ENCODE assay signal across 8 cellular contexts in the genomic region with DNA sequence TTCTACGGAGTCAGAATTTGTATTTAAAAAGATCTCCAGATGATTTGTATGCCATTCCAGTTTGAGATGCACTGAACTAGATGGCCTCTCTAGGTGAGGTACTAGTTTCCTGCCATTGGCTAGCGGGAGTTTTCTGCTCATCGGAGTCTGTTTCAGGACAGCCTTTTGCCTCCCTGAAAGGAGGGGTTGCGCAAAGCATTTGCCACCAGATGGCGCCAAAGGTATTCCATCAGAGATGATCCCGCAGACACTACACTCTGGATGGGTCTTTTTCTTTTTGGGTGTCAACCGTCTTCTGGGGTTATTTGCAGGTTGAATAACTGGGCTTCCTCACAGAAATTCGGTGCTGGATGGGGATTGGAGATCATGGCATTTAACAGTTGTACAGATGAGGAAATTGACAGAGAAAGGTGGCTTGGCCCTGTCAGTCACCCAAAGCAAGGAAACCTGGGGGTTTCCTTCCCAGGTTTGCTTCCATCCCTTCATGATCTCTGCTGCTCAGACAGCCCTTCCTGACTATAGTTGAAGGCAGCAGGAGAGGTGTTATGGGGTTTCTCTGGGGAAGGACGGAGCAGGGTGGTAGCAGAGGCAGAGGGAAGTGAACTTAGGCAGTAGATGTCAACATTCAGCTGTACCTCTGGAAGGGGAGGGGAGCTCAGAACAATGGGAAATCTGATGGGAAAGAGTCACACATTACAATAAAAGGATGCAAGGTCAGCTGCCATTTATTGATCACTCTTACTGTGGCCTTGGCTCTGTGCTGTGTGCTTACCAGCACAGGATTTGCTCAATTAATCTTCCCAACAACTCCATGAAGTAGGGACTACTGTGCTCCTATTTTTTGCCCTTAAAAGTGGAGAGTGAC.
A peak's percentile ranks its signal among the peaks of the same experiment; 100 is the strongest.
DNase-seq lines count a peak whose midpoint lies in the region; ATAC-seq lines count a peak whose summit lies in the region.

No MANE protein-coding gene starts in this region.

- no peak overlapping the region for H3K4me3 Mint-ChIP-seq in central memory CD8-positive, alpha-beta T cell

- H3K4me1 Mint-ChIP-seq in central memory CD8-positive, alpha-beta T cell: peaks cover 7% of the 10 kb centered on the region

- H3K36me3 Mint-ChIP-seq in central memory CD8-positive, alpha-beta T cell (ENCODE audit: insufficient read depth): no peaks in the 10 kb centered on the region

- DNase-seq in AG08396 (ENCODE audit: low spot score): peak; percentile 72
- DNase-seq in NCI-H2196 treated with DMSO at 0.1 percent for 48 hours (lab: John Stamatoyannopoulos, UW; ENCODE audit: unreplicated experiment): peak; percentile 33
- DNase-seq in activated CD4-positive, CD25-positive, alpha-beta regulatory T cell treated with anti-CD3 and anti-CD28 coated beads, Interleukin-2, amount 50 U/mL, for 16 hours (ENCODE audit: low read depth, low spot score): peak; percentile 51
- peak; percentile 51 to 54 for DNase-seq in central memory CD8-positive, alpha-beta T cell (ENCODE audit: low spot score in 2 of 2)
- peak; percentile 79 for DNase-seq in left lobe of liver (ENCODE audit: low spot score)
- DNase-seq in stimulated activated CD4-positive, alpha-beta T cell treated with anti-CD3 and anti-CD28 coated beads, Interleukin-4, amount 100 ng/mL, for 48 hours (ENCODE audit: low read depth in 2 of 2): peak; percentile 79 to 89

- H3K27me3 Mint-ChIP-seq in central memory CD8-positive, alpha-beta T cell: no peaks in the 10 kb centered on the region

- ATAC-seq in GM18861 (IDR thresholded peaks at IDR 0.05; ENCODE audit: unreplicated experiment) (peak; percentile 88), HG03108 (IDR thresholded peaks at IDR 0.05; ENCODE audit: unreplicated experiment) (peak; percentile 74), left lobe of liver (peak; percentile 97)
- peak; percentile 68 for ATAC-seq in central memory CD8-positive, alpha-beta T cell (replicated peaks; ENCODE audit: extremely low read depth, poor library complexity, severe bottlenecking)

- no peaks in the 10 kb centered on the region for H3K9me3 Mint-ChIP-seq in central memory CD8-positive, alpha-beta T cell

- H3K27ac Mint-ChIP-seq in central memory CD8-positive, alpha-beta T cell (ENCODE audit: low read depth): no peak overlapping the region

Comparison
In these comparisons a context has a peak if more than half of its experiments do, and no peak if none do; other contexts are left out.
1. Peak in every context shown above with its lines: DNase-seq and ATAC-seq.
2. DNase-seq: peak in every context shown above with its lines; median percentile 84 in stimulated activated CD4-positive, alpha-beta T cell treated with anti-CD3 and anti-CD28 coated beads, Interleukin-4, amount 100 ng/mL, for 48 hours; 79 in left lobe of liver; 72 in AG08396; 52 in central memory CD8-positive, alpha-beta T cell; 51 in activated CD4-positive, CD25-positive, alpha-beta regulatory T cell treated with anti-CD3 and anti-CD28 coated beads, Interleukin-2, amount 50 U/mL, for 16 hours; 33 in NCI-H2196 treated with DMSO at 0.1 percent for 48 hours.